ENCODE assay signal across 1 cellular context in the genomic region with DNA sequence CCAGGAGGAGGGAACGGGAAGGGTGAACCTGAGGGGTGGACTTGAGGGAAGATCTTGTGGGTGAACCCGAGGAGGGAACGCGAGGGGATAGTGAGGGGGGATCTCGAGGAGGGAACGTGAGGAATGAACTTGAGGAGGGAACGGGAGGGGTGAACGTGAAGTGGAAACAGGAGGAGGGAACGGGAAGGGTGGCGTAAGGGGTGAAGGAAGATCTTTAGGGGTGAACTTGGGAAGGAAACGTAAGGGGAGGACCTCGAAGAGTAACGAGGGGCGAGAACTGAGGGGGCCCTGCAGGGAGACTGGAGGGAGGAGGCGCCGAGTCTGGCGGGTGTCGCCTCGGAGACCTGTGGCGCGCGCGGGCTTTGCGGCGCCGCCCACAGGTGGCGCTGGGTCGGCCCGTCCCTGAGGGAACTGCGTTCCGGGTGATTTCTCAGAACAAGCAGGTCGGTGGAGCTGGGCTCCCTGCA.
A peak's percentile ranks its signal among the peaks of the same experiment; 100 is the strongest.
TF ChIP-seq lines count a peak whose summit lies in the region.

No MANE protein-coding gene starts in this region.

TF ChIP-seq in H1, 55 proteins besides CTCF, POLR2A, EP300 and RAD21:
- TF ChIP-seq TAF1 (IDR thresholded peaks at IDR 0.05; ENCODE audit: low read depth, low read length) (no peak), SP1 (IDR thresholded peaks at IDR 0.05; ENCODE audit: low read depth, low read length) (no peak), ASH2L (IDR thresholded peaks at IDR 0.05; ENCODE audit: low read length) (peak; percentile 52), BACH1 (IDR thresholded peaks at IDR 0.05; ENCODE audit: low read length) (peak; percentile 83), SUZ12 (IDR thresholded peaks at IDR 0.05; ENCODE audit: low read length) (peak; percentile 48; the same call in 1 of the 2 replicates), E2F6 (IDR thresholded peaks at IDR 0.05) (0 out of 2 replicates have a peak, but pooled peaks have one; percentile 6), KDM4A (IDR thresholded peaks at IDR 0.05; ENCODE audit: low read depth, low read length, severe bottlenecking) (peak; percentile 44), MAX (IDR thresholded peaks at IDR 0.05) (peak; percentile 46; the same call in 1 of the 2 replicates)
